8 cellular contexts compared by ENCODE assay signal in genomic region chr12:8914716-8915526, GRCh38. TPM values are rescaled to one million over a fixed set of nuclear protein-coding genes. Genes with fewer than 3 reads are reported as not detected.
DNase-seq lines count a peak whose midpoint lies in the region; TF ChIP-seq lines count a peak whose summit lies in the region.

No MANE protein-coding gene starts in this region.

- DNase-seq in G401 (ENCODE audit: low spot score), result peak; percentile 72
- peak; percentile 83 for DNase-seq in H9
- peak; percentile 72 for DNase-seq in NAMALWA (ENCODE audit: low spot score)
- peak; percentile 50 for DNase-seq in UCSD-AML1 (lab: John Stamatoyannopoulos, UW; ENCODE audit: unreplicated experiment)
- peak; percentile 43 to 45 for DNase-seq in T47D (ENCODE audit: low read depth in 1 of 2, low spot score in 1 of 2)
- peak; percentile 63 for DNase-seq in iris pigment epithelial cell (ENCODE audit: low read depth)
- DNase-seq in stimulated activated CD4-positive, alpha-beta T cell treated with anti-CD3 and anti-CD28 coated beads, Interleukin-12 subunit alpha, Interleukin-12 subunit beta, amount 100 ng/mL, for 4 hours, result peak; percentile 44
- DNase-seq in amniotic stem cell (lab: John Stamatoyannopoulos, UW), result no peak

- H3K4me1 ChIP-seq in H9 (ENCODE audit: insufficient read depth, low read length), result peaks cover 2% of the 10 kb centered on the region; the same call in 1 of the 2 replicates

- no peak overlapping the region for H3K23ac ChIP-seq in H9 (ENCODE audit: insufficient read length, low read depth, low read length)

- H3K27me3 Mint-ChIP-seq in H9 (ENCODE audit: low read depth), result no peaks in the 10 kb centered on the region

- peak overlapping the region; percentile 5 for H3K18ac ChIP-seq in H9 (ENCODE audit: insufficient read length, low read depth, low read length)

- peaks cover 46 to 48% of the 10 kb centered on the region in 2 experiments for H3K4me1 Mint-ChIP-seq in H9

- H4K5ac ChIP-seq in H9 (ENCODE audit: insufficient read length, low read depth, low read length), result no peak overlapping the region

- in situ Hi-C loops in G401 (cut with HindIII; ENCODE audit: low sequenced_read_pairs) (no loop called here), T47D (cut with HindIII; ENCODE audit: low pct_unique_long_range_greater_than_20kb, low sequenced_read_pairs) (no loop called here)

- no peak overlapping the region for H3K4ac ChIP-seq in H9 (ENCODE audit: low read depth, low read length)

- no peak for TF ChIP-seq CTCF in H9 (conservative IDR thresholded peaks at IDR 0.05)

- no peaks in the 10 kb centered on the region for H4K20me1 ChIP-seq in H9 (ENCODE audit: control insufficient read depth, insufficient read depth, insufficient read length)

- peak overlapping the region; percentile 84 for H3K14ac ChIP-seq in H9 (ENCODE audit: insufficient read depth, low read length)

- WGBS in H9 (ENCODE audit: extremely low coverage, insufficient read length, low lambda C conversion rate), result no CpG with 5 or more reads among the region's 35 CpGs

- H3K9me3 Mint-ChIP-seq in H9, result peaks cover 0 to 3% of the 10 kb centered on the region in 2 experiments; a peak in 1 of 5 replicates

- peak overlapping the region; percentile 91 for H3K4me2 ChIP-seq in H9 (ENCODE audit: insufficient read depth, insufficient read length, low read length)

- peaks cover 5% of the 10 kb centered on the region for H3K23me2 ChIP-seq in H9 (ENCODE audit: insufficient read length, low read depth, low read length, poor library complexity, severe bottlenecking)

- H3K27ac Mint-ChIP-seq in H9, result no peak overlapping the region

- no peak overlapping the region for H2BK120ac ChIP-seq in H9 (ENCODE audit: low read depth, low read length, poor library complexity, severe bottlenecking)

- peaks cover 4% of the 10 kb centered on the region for H3K79me1 ChIP-seq in H9 (ENCODE audit: insufficient read depth, low read depth, low read length, poor library complexity, severe bottlenecking)

- no peak overlapping the region for H2BK15ac ChIP-seq in H9 (ENCODE audit: low read depth, low read length)

- no peak overlapping the region for H3K4me3 Mint-ChIP-seq in H9

- H2BK20ac ChIP-seq in H9 (ENCODE audit: low read depth, low read length, poor library complexity, severe bottlenecking), result no peak overlapping the region

- H2AFZ ChIP-seq in H9 (ENCODE audit: low read length), result no peak overlapping the region

- no peaks in the 10 kb centered on the region for H3K27me3 ChIP-seq in H9 (ENCODE audit: insufficient read depth, low read length)

- H3K9ac ChIP-seq in H9 (ENCODE audit: extremely low read depth, insufficient read length, low read length), result peak overlapping the region; percentile 96

- no peak overlapping the region for H2AK5ac ChIP-seq in H9 (ENCODE audit: insufficient read length, low read length)

- H3K9me3 ChIP-seq in H9 (ENCODE audit: control insufficient read depth, low read depth, low read length), result no peaks in the 10 kb centered on the region

- H4K91ac ChIP-seq in H9 (ENCODE audit: insufficient read length, low read depth, low read length), result no peak overlapping the region

- H4K8ac ChIP-seq in H9 (replicated peaks; ENCODE audit: insufficient read length, low read depth, low read length), result no peak overlapping the region

- H3T11ph ChIP-seq in H9 (ENCODE audit: low read length), result no peak overlapping the region

- H3K56ac ChIP-seq in H9 (ENCODE audit: insufficient read length, low read depth, low read length), result peak overlapping the region; percentile 93

- peak overlapping the region; percentile 89 for H3K27ac ChIP-seq in H9 (ENCODE audit: insufficient read length, low read depth, low read length)

- no peak overlapping the region for H2BK12ac ChIP-seq in H9 (ENCODE audit: insufficient read length, low read depth, low read length)

- peaks cover 46% of the 10 kb centered on the region for H3K79me2 ChIP-seq in H9 (ENCODE audit: insufficient read depth, low read length)

- H2BK5ac ChIP-seq in H9 (ENCODE audit: insufficient read length, low read length), result peak overlapping the region; percentile 21

- peaks cover 14 to 17% (median 17%) of the 10 kb centered on the region in 3 experiments; a peak in 6 of 7 replicates for H3K36me3 Mint-ChIP-seq in H9 (ENCODE audit: insufficient read depth in 1 of 3, low read depth in 3 of 3)

RNA-seq across cellular contexts. Expression of gene PHC1, which starts 0.6 kb away (rescaled TPM):
- 20.7 and 38.5 TPM in 2 replicates for total RNA-seq in G401 (2014; rRNA removed; shearing (Covaris generic))
- total RNA-seq in H9 (2021), result 558 and 568 TPM in 2 replicates

RNA-seq across cellular contexts. Expression of gene M6PR, which starts 34.5 kb away (rescaled TPM):
- total RNA-seq in G401 (2014; rRNA removed; shearing (Covaris generic)), result 292 and 302 TPM in 2 replicates
- total RNA-seq in H9 (2021), result 153 and 163 TPM in 2 replicates

Comparison
In these comparisons a context has a peak if more than half of its experiments do, and no peak if none do; other contexts are left out.
1. RNA of gene PHC1, which starts 0.6 kb away (total RNA-seq): 558 to 568 TPM in H9; 20.7 to 38.5 TPM in G401; every median in the first group is over 10 times any median in the second.